ENCODE assay signal across 21 cellular contexts in the genomic region with DNA sequence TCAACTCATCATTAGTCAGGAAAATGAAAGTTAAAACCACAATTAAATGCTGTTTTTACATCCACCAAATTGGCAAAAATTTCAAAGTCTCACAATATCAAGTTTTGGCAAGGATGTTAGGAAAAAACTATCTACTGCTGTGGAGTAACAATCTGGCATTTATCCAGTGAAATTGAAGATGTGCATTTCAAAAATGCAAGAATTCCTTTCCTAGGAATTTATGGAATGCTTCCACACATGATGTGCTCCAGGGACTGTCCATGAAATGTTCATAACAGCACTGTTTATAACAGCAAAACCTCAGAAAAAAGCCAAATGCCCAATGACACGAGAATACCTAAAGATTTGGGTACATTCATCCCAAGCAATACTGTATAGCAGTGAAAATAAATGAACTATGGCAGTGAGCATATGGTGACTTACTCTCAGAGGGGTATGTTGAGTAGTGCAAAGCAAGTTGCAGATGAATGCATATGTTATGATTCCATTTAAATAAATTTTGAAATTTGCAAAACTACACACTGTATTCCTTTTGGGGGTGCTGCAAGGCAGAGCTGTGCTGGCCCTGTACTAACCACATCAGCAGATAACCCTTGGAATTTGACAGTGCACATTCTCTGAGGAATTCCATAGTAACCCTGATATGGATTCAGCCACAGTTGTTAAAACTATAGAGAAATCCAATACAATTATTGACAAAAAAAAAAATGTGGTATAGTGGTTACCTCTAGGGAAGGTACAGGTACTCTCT. TPM values are rescaled to one million over a fixed set of nuclear protein-coding genes. Genes with fewer than 3 reads are reported as not detected.
DNase-seq lines count a peak whose midpoint lies in the region; ATAC-seq, FAIRE-seq and TF ChIP-seq lines count a peak whose summit lies in the region.
"Had no signal": no experiment of that assay in that cellular context is flagged by ENCODE, and none has a peak within 500 bp of the region (broad histone marks: within the 10 kb centered on the region; RNA-seq: fewer than 3 reads in every experiment).

No MANE protein-coding gene starts in this region.

- H2AFZ ChIP-seq in HepG2 (ENCODE audit: low read length) (no peak overlapping the region), K562 (ENCODE audit: low read depth, low read length) (no peak overlapping the region)

- intact Hi-C loops in HepG2 (cut with micrococcal nuclease; ENCODE audit: unreplicated experiment) (no loop called here), K562 (cut with micrococcal nuclease) (loop anchor here (1.0 to 5.0 kb wide), 3 partner anchors 44 to 163 kb away; no protein-coding TSS in a partner anchor)

- TF ChIP-seq EP300 in HepG2 (IDR thresholded peaks at IDR 0.05; ENCODE audit: low read depth in 2 of 2, low read length in 2 of 2) = no peak
- TF ChIP-seq EP300 in HepG2 (CRISPR knock-in tag; IDR thresholded peaks at IDR 0.05; ENCODE audit: borderline replicate concordance) = no peak
- no peak for TF ChIP-seq EP300 in K562 (IDR thresholded peaks at IDR 0.05; ENCODE audit: low read length)

- H4K20me1 ChIP-seq in HepG2 (ENCODE audit: insufficient read depth, low read length) (no peaks in the 10 kb centered on the region), K562 (replicated peaks; ENCODE audit: control insufficient read depth, insufficient read depth, low read length) (no peaks in the 10 kb centered on the region)

- no peaks in the 10 kb centered on the region for H3K9me1 ChIP-seq in K562 (ENCODE audit: control insufficient read depth, insufficient read depth, low read length)

- DNase-seq in HepG2 (ENCODE audit: low spot score) = no peak
- DNase-seq in K562 (ENCODE audit: extremely low read depth in 1 of 4, low spot score in 3 of 4) = no peak
- DNase-seq in kidney glomerular epithelial cell (lab: John Stamatoyannopoulos, UW) = peak; percentile 22
- DNase-seq in CD1c-positive myeloid dendritic cell (ENCODE audit: extremely low spot score) = no peak
- no peak for DNase-seq in activated CD8-positive, alpha-beta memory T cell treated with anti-CD3 and anti-CD28 coated beads, Interleukin-2, amount 50 U/mL, for 4 hours
- DNase-seq: activated B cell treated with CpG ODN at 0.5 μM for 24 hours; adrenal gland; CD4-positive, alpha-beta memory T cell; DMS79; glutamatergic neuron; MV-4-11; NCI-H2029; nephron progenitor cell; SHP77; stimulated activated CD4-positive, alpha-beta T cell treated with anti-CD3 and anti-CD28 coated beads, Interleukin-15, amount 100 ng/mL, for 24 hours; T-helper 2 cell; upper lobe of right lung had no signal

- POLR2A ChIA-PET in HepG2 (lab: Yijun Ruan, JAX) (no interaction called here), K562 (lab: Yijun Ruan, JAX) (interaction anchor here (0.6 kb wide), 1 partner anchor 50 kb away, joined by 3 read pairs; no protein-coding TSS in a partner anchor)

- H3K4me3 ChIP-seq in liver (ENCODE audit: low read depth in 1 of 3, low read length in 3 of 3) = no peak overlapping the region
- no peak overlapping the region for H3K4me3 ChIP-seq in HepG2 (replicated peaks in 1 of 3; ENCODE audit: insufficient read depth in 1 of 3, low read depth in 2 of 3, low read length in 3 of 3)
- H3K4me3 ChIP-seq in K562 = no peak overlapping the region
- H3K4me3 ChIP-seq: adrenal gland, upper lobe of right lung had no signal

- CTCF ChIA-PET in HepG2 (lab: Yijun Ruan, JAX; ENCODE audit: low intra/inter-chr PET ratio, low total read pairs) (no interaction called here), K562 (lab: Yijun Ruan, JAX; ENCODE audit: low intra/inter-chr PET ratio) (no interaction called here)

- H3K79me2 ChIP-seq in HepG2 (ENCODE audit: insufficient read depth, low read length) (no peaks in the 10 kb centered on the region), K562 (ENCODE audit: control insufficient read depth, insufficient read depth, low read length) (no peaks in the 10 kb centered on the region)

- no peak overlapping the region for H3K4me2 ChIP-seq in HepG2 (ENCODE audit: low read depth, low read length)
- no peak overlapping the region for H3K4me2 ChIP-seq in K562 (ENCODE audit: insufficient read depth, low read length)

- 39% methylated on average over 1 of the region's 1 CpG for WGBS in liver
- 0% methylated on average over 1 of the region's 1 CpG for WGBS in HepG2 (ENCODE audit: low lambda C conversion rate)
- WGBS in K562 (ENCODE audit: insufficient coverage, low coverage, missing lambda C conversion rate) = 0% methylated on average over 1 of the region's 1 CpG

- H3K9ac ChIP-seq in liver (ENCODE audit: low read depth in 1 of 2, low read length in 2 of 2) (no peak overlapping the region), HepG2 (ENCODE audit: insufficient read depth, low read depth, low read length) (no peak overlapping the region), K562 (ENCODE audit: insufficient read depth in 1 of 2, low read depth in 2 of 2, low read length in 2 of 2) (no peak overlapping the region)

- TF ChIP-seq POLR2A in HepG2 (IDR thresholded peaks at IDR 0.05; ENCODE audit: insufficient read depth in 1 of 2, low read depth in 2 of 2, low read length in 2 of 2) (no peak), K562 (conservative IDR thresholded peaks at IDR 0.05) (no peak)

- H3K4me1 ChIP-seq in liver (ENCODE audit: control insufficient read depth in 4 of 4, insufficient read depth in 4 of 4, low read length in 3 of 4) = no peaks in the 10 kb centered on the region
- H3K4me1 ChIP-seq in HepG2 (ENCODE audit: insufficient read depth, low read length) = no peaks in the 10 kb centered on the region
- no peaks in the 10 kb centered on the region for H3K4me1 ChIP-seq in K562 (replicated peaks in 1 of 2; ENCODE audit: control insufficient read depth in 2 of 2, insufficient read depth in 2 of 2, low read length in 2 of 2)
- H3K4me1 ChIP-seq: upper lobe of right lung had no signal

- TF ChIP-seq CTCF in liver (IDR thresholded peaks at IDR 0.05; ENCODE audit: low read depth, low read length, missing input control) (no peak), HepG2 (CRISPR knock-in tag; IDR thresholded peaks at IDR 0.05) (no peak), K562 (IDR thresholded peaks at IDR 0.05 in 2 of 3, conservative IDR thresholded peaks at IDR 0.05 in 1 of 3; ENCODE audit: insufficient read depth in 2 of 3, low read depth in 1 of 3, low read length in 3 of 3) (peak; percentile 23 to 59 (median 31); a peak in 4 of 6 replicates)

- FAIRE-seq in HepG2 (lab: Jason Lieb, UNC) (no peak), K562 (lab: Jason Lieb, UNC) (no peak)
- FAIRE-seq: A204.1 had no signal

- in situ Hi-C loops in HepG2 (cut with HindIII; ENCODE audit: extremely low pct_ligation_motif_present, low pct_unique_long_range_greater_than_20kb) = no loop called here
- in situ Hi-C loops in K562 (cut with MboI) = no loop called here

- H3K27ac ChIP-seq in liver (ENCODE audit: low read depth in 1 of 2, low read length in 2 of 2) = no peak overlapping the region
- H3K27ac ChIP-seq in HepG2 (ENCODE audit: extremely low read length, insufficient read depth, low read length) = no peak overlapping the region
- no peak overlapping the region for H3K27ac ChIP-seq in K562 (ENCODE audit: extremely low read depth, low read depth, low read length)
- H3K27ac ChIP-seq: upper lobe of right lung had no signal

- H3K27me3 ChIP-seq in liver (ENCODE audit: control insufficient read depth in 4 of 4, insufficient read depth in 4 of 4, low read length in 3 of 4) (no peaks in the 10 kb centered on the region), HepG2 (ENCODE audit: control insufficient read depth in 1 of 2, insufficient read depth in 2 of 2, low read length in 2 of 2) (no peaks in the 10 kb centered on the region), K562 (ENCODE audit: control insufficient read depth in 2 of 2, insufficient read depth in 2 of 2, low read length in 2 of 2) (no peaks in the 10 kb centered on the region)
- H3K27me3 ChIP-seq: adrenal gland, upper lobe of right lung had no signal

- ATAC-seq in HepG2 (no peak), K562 (peak; percentile 77), GM21786 (IDR thresholded peaks at IDR 0.05; ENCODE audit: unreplicated experiment) (no peak), GM18858 (IDR thresholded peaks at IDR 0.05; ENCODE audit: unreplicated experiment) (no peak)
- ATAC-seq: upper lobe of right lung had no signal

- no peaks in the 10 kb centered on the region for H3K36me3 ChIP-seq in liver (ENCODE audit: control insufficient read depth in 4 of 4, insufficient read depth in 3 of 4, low read depth in 1 of 4, low read length in 3 of 4)
- no peaks in the 10 kb centered on the region for H3K36me3 ChIP-seq in HepG2 (replicated peaks in 1 of 2; ENCODE audit: control insufficient read depth in 1 of 2, insufficient read depth in 2 of 2, low read length in 2 of 2)
- H3K36me3 ChIP-seq in K562 (ENCODE audit: control insufficient read depth, insufficient read depth, low read length) = no peaks in the 10 kb centered on the region
- H3K36me3 ChIP-seq: adrenal gland, upper lobe of right lung had no signal

- no peak for TF ChIP-seq RAD21 in liver (IDR thresholded peaks at IDR 0.05)
- TF ChIP-seq RAD21 in HepG2 (CRISPR knock-in tag; IDR thresholded peaks at IDR 0.05) = no peak
- TF ChIP-seq RAD21 in K562 (CRISPR knock-in tag; conservative IDR thresholded peaks at IDR 0.05 in 1 of 2, IDR thresholded peaks at IDR 0.05 in 1 of 2) = peak; percentile 52 to 61

- BruUV-seq in HepG2 (replicated peaks; lab: Mats Ljungman, UMichigan) = no TSS peak
- BruUV-seq in K562 (replicated peaks; lab: Mats Ljungman, UMichigan) = no TSS peak

- no peaks in the 10 kb centered on the region for H3K9me3 ChIP-seq in liver (ENCODE audit: control insufficient read depth in 4 of 4, low read length in 3 of 4)
- no peaks in the 10 kb centered on the region for H3K9me3 ChIP-seq in HepG2 (ENCODE audit: low read length)
- H3K9me3 ChIP-seq in K562 (replicated peaks; ENCODE audit: control insufficient read depth, insufficient read depth, low read depth, low read length) = no peaks in the 10 kb centered on the region
- H3K9me3 ChIP-seq: adrenal gland, upper lobe of right lung had no signal

RNA-seq across cellular contexts. Expression of a gene that starts 41.3 kb away (rescaled TPM):
- total RNA-seq in liver (100 to 1,000 TPM in 1 of 2 donors, 1 to 10 TPM in 1; 8.7 to 419 TPM), HepG2 (2016; rRNA removed; fragmentation: Illumina TruSeq; extraction: Trizol) (not detected in 2 replicates), K562 (2014; rRNA removed) (282 and 367 TPM in 2 replicates), K562 (2014; rRNA removed; fragmentation: Illumina TruSeq; extraction: Trizol) (121 and 155 TPM in 2 replicates), K562 (2015; rRNA removed; fragmentation: Illumina TruSeq; extraction: Trizol) (174 and 181 TPM in 2 replicates), K562 (2021) (194 and 210 TPM in 2 replicates)
- polyA plus RNA-seq in liver (10 to 100 TPM in 1 of 2 donors, 1 to 10 TPM in 1; 9.3 to 15.2 TPM), HepG2 (2011; rRNA removed) (0.09 TPM in 1 of 2 replicates, not detected in the other), K562 (2011; rRNA removed) (241 and 252 TPM in 2 replicates), K562 (2014; fragmentation: Illumina TruSeq; extraction: Trizol) (202 and 211 TPM in 2 replicates), K562 (2014; fragmentation: Nextera tagmentation; extraction: Ambion mirVana) (10 to 100 TPM; 50.6 to 53.7 TPM), K562 (2014; rRNA removed) (229 and 299 TPM in 2 replicates)
- total RNA-seq in HepG2 (2016; cell fraction: cytosol; rRNA removed; fragmentation: Illumina TruSeq; extraction: Trizol; ENCODE audit: low read depth) = not detected in 2 replicates
- not detected in 2 replicates for total RNA-seq in HepG2 (2016; cell fraction: insoluble cytoplasmic fraction; rRNA removed; fragmentation: Illumina TruSeq; extraction: Trizol)
- not detected in 2 replicates for total RNA-seq in HepG2 (2016; cell fraction: membrane; rRNA removed; fragmentation: Illumina TruSeq; extraction: Trizol)
- total RNA-seq in HepG2 (2016; cell fraction: nucleus; rRNA removed; fragmentation: Illumina TruSeq; extraction: Trizol) = not detected in 2 replicates
- not detected in 2 replicates for polyA plus RNA-seq in HepG2 (2011; cell fraction: cytosol; rRNA removed)
- polyA plus RNA-seq in HepG2 (2011; cell fraction: nucleus; rRNA removed) = not detected in 2 replicates
- polyA plus RNA-seq in HepG2 (2012) = not detected in 2 replicates
- not detected in 2 replicates for polyA plus RNA-seq in HepG2 (2016; cell fraction: cytosol; fragmentation: Illumina TruSeq; extraction: Trizol; ENCODE audit: low read depth)
- not detected in 2 replicates for polyA plus RNA-seq in HepG2 (2016; cell fraction: insoluble cytoplasmic fraction; fragmentation: Illumina TruSeq; extraction: Trizol; ENCODE audit: low read depth)
- not detected in 2 replicates for polyA plus RNA-seq in HepG2 (2016; cell fraction: membrane; fragmentation: Illumina TruSeq; extraction: Trizol; ENCODE audit: low read depth)
- polyA plus RNA-seq in HepG2 (2016; cell fraction: nucleus; fragmentation: Illumina TruSeq; extraction: Trizol; ENCODE audit: insufficient read depth, low read depth) = not detected in 2 replicates
- polyA minus RNA-seq in HepG2 (2011; rRNA and poly(A)+ RNA removed; ENCODE audit: low replicate concordance) = 1.8 and 3.2 TPM in 2 replicates
- polyA minus RNA-seq in HepG2 (2011; cell fraction: cytosol; rRNA and poly(A)+ RNA removed) = not detected in 2 replicates
- polyA minus RNA-seq in HepG2 (2011; cell fraction: nucleus; rRNA and poly(A)+ RNA removed) = not detected in 2 replicates
- total RNA-seq in K562 (2011; cell fraction: chromatin; rRNA removed; ENCODE audit: low replicate concordance) = 120 and 158 TPM in 2 replicates
- 166 and 169 TPM in 2 replicates for total RNA-seq in K562 (2011; cell fraction: nucleolus; rRNA removed)
- total RNA-seq in K562 (2011; cell fraction: nucleoplasm; rRNA removed) = 154 and 197 TPM in 2 replicates
- 439 and 540 TPM in 2 replicates for polyA plus RNA-seq in K562 (2011; cell fraction: cytosol; rRNA removed)
- polyA plus RNA-seq in K562 (2011; cell fraction: nucleus; rRNA removed) = 132 and 178 TPM in 2 replicates
- 183 and 349 TPM in 2 replicates for polyA plus RNA-seq in K562 (2012)
- polyA minus RNA-seq in K562 (2011; rRNA and poly(A)+ RNA removed) = 144 and 198 TPM in 2 replicates
- 95.9 and 113 TPM in 2 replicates for polyA minus RNA-seq in K562 (2011; cell fraction: cytosol; rRNA and poly(A)+ RNA removed)
- polyA minus RNA-seq in K562 (2011; cell fraction: nucleus; rRNA and poly(A)+ RNA removed) = 29.8 and 52.5 TPM in 2 replicates

Comparison
In these comparisons a context has a peak if more than half of its experiments do, and no peak if none do; other contexts are left out.
1. RNA of a gene that starts 41.3 kb away (total RNA-seq): 8.7 to 419 TPM in liver and 120 to 367 TPM in K562; not detected in HepG2; every median in the first group is over 4 times any median in the second.
2. CTCF ChIP-seq: peak in K562 (3 of 3); none in liver (single experiment) and HepG2 (single experiment).